8 cellular contexts compared by ENCODE assay signal in genomic region chr2:38178556-38179419, GRCh38.
DNase-seq lines count a peak whose midpoint lies in the region; ATAC-seq and TF ChIP-seq lines count a peak whose summit lies in the region.

No MANE protein-coding gene starts in this region.

- CTCF ChIA-PET in BJ (lab: Yijun Ruan, JAX) = interaction anchor here (0.6 to 1.6 kb wide), 5 partner anchors 9 to 96 kb away, joined by 3 to 4 read pairs (median 3); no protein-coding TSS in a partner anchor

- peak; percentile 56 for DNase-seq in BJ (ENCODE audit: low read depth)
- peak; percentile 27 for DNase-seq in SW480 (ENCODE audit: low spot score)
- DNase-seq in iris pigment epithelial cell (ENCODE audit: low read depth) = peak; percentile 99
- peak in 1 of 2 donors; percentile 40 for DNase-seq in upper lobe of left lung
- DNase-seq in DMS53 (lab: John Stamatoyannopoulos, UW) = no peak
- DNase-seq in iPS-NIHi7 (ENCODE audit: extremely low spot score) = no peak

- WGBS in upper lobe of left lung, 2 donors = 30 to 42% methylated on average over 5 of the region's 5 CpGs

- TF ChIP-seq EP300 in upper lobe of left lung (IDR thresholded peaks at IDR 0.05) = no peak

- no peaks in the 10 kb centered on the region for H3K36me3 ChIP-seq in BJ (ENCODE audit: control insufficient read depth, insufficient read depth, low read length)
- H3K36me3 ChIP-seq in upper lobe of left lung = no peaks in the 10 kb centered on the region

- no peak overlapping the region for H3K4me3 ChIP-seq in BJ (ENCODE audit: low read depth, low read length)
- no peak overlapping the region for H3K4me3 ChIP-seq in upper lobe of left lung

- POLR2A ChIA-PET in BJ (lab: Charles Lee) = no interaction called here

- TF ChIP-seq POLR2A in upper lobe of left lung (IDR thresholded peaks at IDR 0.05) = no peak

- TF ChIP-seq CTCF in BJ (IDR thresholded peaks at IDR 0.05; ENCODE audit: insufficient read depth, low read depth, low read length) (no peak), upper lobe of left lung (IDR thresholded peaks at IDR 0.05) (peak in 1 of 6 experiments; percentile 4)

- ATAC-seq in HG02610 (IDR thresholded peaks at IDR 0.05; ENCODE audit: unreplicated experiment) (peak; percentile 76), upper lobe of left lung (ENCODE audit: low FRiP score in 2 of 2) (peak; percentile 58 to 81), HG03045 (IDR thresholded peaks at IDR 0.05; ENCODE audit: unreplicated experiment) (no peak)

- H3K27me3 ChIP-seq in BJ (ENCODE audit: control insufficient read depth, insufficient read depth, low read length) (no peaks in the 10 kb centered on the region), upper lobe of left lung (no peaks in the 10 kb centered on the region)

- H3K9me3 ChIP-seq in upper lobe of left lung = no peaks in the 10 kb centered on the region

- peaks cover 31 to 56% (median 40%) of the 10 kb centered on the region in 4 donors for H3K4me1 ChIP-seq in upper lobe of left lung

- peak overlapping the region; percentile 71 to 87 (median 80) for H3K27ac ChIP-seq in upper lobe of left lung

Comparison
In these comparisons a context has a peak if more than half of its experiments do, and no peak if none do; other contexts are left out.
1. DNase-seq: peak in BJ (single experiment), SW480 (single experiment) and iris pigment epithelial cell (single experiment); none in DMS53 (single experiment) and iPS-NIHi7 (single experiment).